In the genomic region with DNA sequence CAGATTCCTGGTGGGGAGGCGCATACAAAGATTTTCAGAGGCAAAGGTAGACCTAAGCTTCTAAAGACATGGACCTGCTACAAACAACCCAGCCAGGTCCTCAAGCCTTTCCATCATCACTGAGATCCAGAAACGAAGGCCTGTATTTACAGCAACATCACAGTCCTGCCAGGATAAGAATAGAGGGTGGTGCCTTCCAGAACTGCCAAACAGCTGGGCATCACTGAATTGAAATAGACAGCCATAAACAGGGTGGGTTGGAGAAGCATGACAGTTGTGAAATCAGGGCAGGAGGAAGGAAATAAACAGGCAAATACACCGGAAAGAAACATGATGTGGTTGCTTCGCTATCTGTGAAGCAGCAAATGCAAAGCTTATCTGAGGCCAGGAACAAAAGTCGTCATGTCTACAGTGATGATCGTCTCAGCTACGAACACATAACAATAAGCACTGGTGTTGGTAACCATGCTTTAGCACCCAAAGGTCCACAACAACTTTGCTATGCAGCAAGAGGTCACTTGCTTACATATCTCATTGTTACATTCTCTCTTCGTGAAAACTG, we compare ENCODE assay signal across 18 cellular contexts.
"Had no signal": no experiment of that assay in that cellular context is flagged by ENCODE, and none has a peak within 500 bp of the region (broad histone marks: within the 10 kb centered on the region; RNA-seq: fewer than 3 reads in every experiment).

No MANE protein-coding gene starts in this region.

- H3K9ac ChIP-seq: neural progenitor cell had no signal

- H3K9me3 ChIP-seq: heart right ventricle, stomach, suprapubic skin, tibial nerve had no signal

- H3K4me3 Mint-ChIP-seq: activated naive CD8-positive, alpha-beta T cell treated with anti-CD3 and anti-CD28 coated beads for 36 hours; memory B cell; neural progenitor cell; stimulated activated memory B cell treated with anti-CD40 and anti-IgM and Interleukin-4, amounts not matched to agents 10 μg/mL and 1 μg/mL and 100 μg/mL, for 72 hours; WTC11 had no signal

- DNase-seq: activated CD8-positive, alpha-beta memory T cell treated with anti-CD3 and anti-CD28 coated beads, Interleukin-2, amount 50 U/mL, for 48 hours; activated naive CD4-positive, alpha-beta T cell treated with Interleukin-2 at 50 U/mL for 16 hours; activated naive CD8-positive, alpha-beta T cell treated with anti-CD3 and anti-CD28 coated beads for 36 hours; activated T-cell treated with anti-CD3 and anti-CD28 coated beads, Interleukin-2, amount 50 U/mL, for 48 hours; cerebellar nuclear complex; heart right ventricle; islet precursor cell; left cardiac atrium; stimulated activated CD4-positive, alpha-beta T cell treated with anti-CD3 and anti-CD28 coated beads, Interleukin-12 subunit alpha, Interleukin-12 subunit beta, amount 100 ng/mL, for 4 hours; stomach had no signal

- H3K27me3 ChIP-seq: heart right ventricle, stomach, suprapubic skin, tibial nerve had no signal

- H3K27me3 Mint-ChIP-seq: memory B cell; stimulated activated memory B cell treated with anti-CD40 and anti-IgM and Interleukin-4, amounts not matched to agents 10 μg/mL and 1 μg/mL and 100 μg/mL, for 72 hours had no signal

- H3K36me3 ChIP-seq: heart right ventricle, neural progenitor cell, stomach, suprapubic skin, tibial nerve had no signal

- H3K4me3 ChIP-seq: coronary artery, heart right ventricle, neural progenitor cell, stomach, suprapubic skin, tibial nerve had no signal

- H2AFZ ChIP-seq: neural progenitor cell had no signal

- H3K27ac ChIP-seq: coronary artery, neural progenitor cell, stomach, suprapubic skin, tibial nerve had no signal

- ATAC-seq: heart right ventricle; left cardiac atrium; stimulated activated memory B cell treated with anti-CD40 and anti-IgM and Interleukin-4, amounts not matched to agents 10 μg/mL and 1 μg/mL and 100 μg/mL, for 72 hours; WTC11 had no signal

- H3K27ac Mint-ChIP-seq: activated naive CD8-positive, alpha-beta T cell treated with anti-CD3 and anti-CD28 coated beads for 36 hours; memory B cell; neural progenitor cell; progenitor cell of endocrine pancreas; stimulated activated memory B cell treated with anti-CD40 and anti-IgM and Interleukin-4, amounts not matched to agents 10 μg/mL and 1 μg/mL and 100 μg/mL, for 72 hours; WTC11 had no signal

- H3K36me3 Mint-ChIP-seq: activated naive CD8-positive, alpha-beta T cell treated with anti-CD3 and anti-CD28 coated beads for 36 hours; memory B cell; neural progenitor cell; stimulated activated memory B cell treated with anti-CD40 and anti-IgM and Interleukin-4, amounts not matched to agents 10 μg/mL and 1 μg/mL and 100 μg/mL, for 72 hours; WTC11 had no signal

- H3K9me3 Mint-ChIP-seq: activated naive CD8-positive, alpha-beta T cell treated with anti-CD3 and anti-CD28 coated beads for 36 hours; memory B cell; neural progenitor cell; stimulated activated memory B cell treated with anti-CD40 and anti-IgM and Interleukin-4, amounts not matched to agents 10 μg/mL and 1 μg/mL and 100 μg/mL, for 72 hours; WTC11 had no signal

- H3K4me2 ChIP-seq: neural progenitor cell had no signal

- H3K4me1 ChIP-seq: neural progenitor cell, stomach, tibial nerve had no signal
